1 cellular context compared by ENCODE assay signal in genomic region chr6:33080127-33081089, GRCh38.
TF ChIP-seq lines count a peak whose summit lies in the region.

No MANE protein-coding gene starts in this region.

TF ChIP-seq in WTC11, 78 proteins besides CTCF, POLR2A, EP300 and RAD21 (continued from another document):
- no peak for TF ChIP-seq ZNF532 (CRISPR knock-in tag; IDR thresholded peaks at IDR 0.05; ENCODE audit: borderline replicate concordance)
- no peak for TF ChIP-seq ETV6 (CRISPR knock-in tag; IDR thresholded peaks at IDR 0.05)
- TF ChIP-seq TP53 (CRISPR knock-in tag; IDR thresholded peaks at IDR 0.05) = no peak
- TF ChIP-seq IRF1 (CRISPR knock-in tag; IDR thresholded peaks at IDR 0.05) = no peak
- TF ChIP-seq MYBL2 (CRISPR knock-in tag; IDR thresholded peaks at IDR 0.05) = no peak; the same call in 1 of the 2 replicates
- no peak for TF ChIP-seq ATF2 (CRISPR knock-in tag; IDR thresholded peaks at IDR 0.05; ENCODE audit: borderline replicate concordance, low read depth)
- no peak for TF ChIP-seq GRHL2 (CRISPR knock-in tag; IDR thresholded peaks at IDR 0.05; ENCODE audit: insufficient replicate concordance, severe bottlenecking)
- TF ChIP-seq ATF1 (CRISPR knock-in tag; IDR thresholded peaks at IDR 0.05) = no peak
- no peak for TF ChIP-seq JUN (CRISPR knock-in tag; IDR thresholded peaks at IDR 0.05)
- TF ChIP-seq CREM (CRISPR knock-in tag; IDR thresholded peaks at IDR 0.05) = no peak
- TF ChIP-seq ELF4 (CRISPR knock-in tag; IDR thresholded peaks at IDR 0.05; ENCODE audit: low read depth) = no peak
- peak; percentile 58; the same call in 1 of the 2 replicates for TF ChIP-seq ZNF121 (CRISPR knock-in tag; IDR thresholded peaks at IDR 0.05)
- TF ChIP-seq ZNF232 (CRISPR knock-in tag; IDR thresholded peaks at IDR 0.05) = 0 out of 2 replicates have a peak, but pooled peaks have one; percentile 40
- TF ChIP-seq TEAD1 (CRISPR knock-in tag; IDR thresholded peaks at IDR 0.05) = no peak; the same call in 1 of the 2 replicates
- no peak for TF ChIP-seq EMX1 (CRISPR knock-in tag; IDR thresholded peaks at IDR 0.05)
- no peak for TF ChIP-seq FOXP1 (CRISPR knock-in tag; IDR thresholded peaks at IDR 0.05; ENCODE audit: borderline replicate concordance)
- TF ChIP-seq JAZF1 (CRISPR knock-in tag; IDR thresholded peaks at IDR 0.05) = no peak
